ENCODE assay signal across 9 cellular contexts in the genomic region with DNA sequence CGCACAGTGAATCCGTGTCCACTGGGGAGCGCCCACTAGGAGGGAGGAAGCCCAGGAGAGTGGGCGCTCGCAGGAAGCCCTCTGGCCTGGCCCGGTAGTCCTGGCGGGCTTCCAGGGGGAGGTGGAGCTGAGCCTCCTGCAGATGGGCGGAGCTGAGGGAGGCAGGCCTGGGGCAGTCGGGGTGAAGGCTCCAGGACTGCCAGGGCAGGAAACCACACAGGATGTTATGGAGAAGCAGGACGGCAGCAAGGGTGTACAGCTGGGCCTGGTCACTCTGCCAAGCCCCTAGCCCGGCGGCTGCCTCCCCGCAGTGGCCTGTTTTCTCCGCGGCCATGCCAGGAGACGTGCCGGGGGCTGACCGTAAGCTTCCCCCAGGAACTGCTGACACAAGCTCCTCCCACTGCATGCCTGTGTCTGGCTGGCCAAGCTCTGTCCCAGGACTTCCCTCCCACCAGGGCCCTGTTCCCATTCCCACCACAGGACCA.
DNase-seq lines count a peak whose midpoint lies in the region; ATAC-seq and TF ChIP-seq lines count a peak whose summit lies in the region.
"Had no signal": no experiment of that assay in that cellular context is flagged by ENCODE, and none has a peak within 500 bp of the region (broad histone marks: within the 10 kb centered on the region; RNA-seq: fewer than 3 reads in every experiment).

No MANE protein-coding gene starts in this region.

- ATAC-seq in heart right ventricle (peak; percentile 80 to 93 (median 88)), GM19397 (IDR thresholded peaks at IDR 0.05; ENCODE audit: unreplicated experiment) (no peak), GM21529 (IDR thresholded peaks at IDR 0.05; ENCODE audit: unreplicated experiment) (no peak)

- peak; percentile 51 for DNase-seq in SW480 (ENCODE audit: low spot score)
- DNase-seq in heart right ventricle: peak; percentile 82 to 86
- no peak for DNase-seq in T-helper 1 cell
- no peak for DNase-seq in activated CD4-positive, alpha-beta T cell treated with anti-CD3 and anti-CD28 coated beads, Interleukin-2, amount 50 U/mL, for 4 hours
- DNase-seq: effector CD8-positive, alpha-beta T cell had no signal

- H3K27ac ChIP-seq in heart right ventricle: peak overlapping the region in 9 of 10 donors; percentile 41 to 87 (median 75)
- H3K27ac ChIP-seq in rectal smooth muscle tissue (ENCODE audit: low read depth, low read length): no peak overlapping the region

- H3K27me3 ChIP-seq in heart right ventricle: no peaks in the 10 kb centered on the region
- no peaks in the 10 kb centered on the region for H3K27me3 ChIP-seq in rectal smooth muscle tissue (ENCODE audit: control insufficient read depth, insufficient read depth, low read length)

- H3K4me3 ChIP-seq in heart right ventricle: peak overlapping the region in 9 of 10 donors; percentile 16 to 46 (median 39)
- peak overlapping the region; percentile 38 for H3K4me3 ChIP-seq in rectal smooth muscle tissue (ENCODE audit: low read length)

- H3K9me3 ChIP-seq in ES-I3 (ENCODE audit: control insufficient read depth, insufficient read depth, low read length): no peaks in the 10 kb centered on the region
- peaks cover 0 to 10% (median 0%) of the 10 kb centered on the region in 11 donors for H3K9me3 ChIP-seq in heart right ventricle

- H3K4me1 ChIP-seq in ES-I3 (ENCODE audit: insufficient read depth, low read length) (peaks cover 18% of the 10 kb centered on the region; the same call in 1 of the 2 replicates), heart right ventricle (peaks cover 7 to 26% (median 17%) of the 10 kb centered on the region in 9 donors), rectal smooth muscle tissue (ENCODE audit: control insufficient read depth, insufficient read depth, low read length) (no peaks in the 10 kb centered on the region)

- intact Hi-C loops in heart right ventricle (cut with DNase I): loop anchor here in 2 of 10 donors (2.0 to 5.0 kb wide), 2 partner anchors 41 to 299 kb away; a partner anchor contains a TSS

- peak in 3 of 9 donors; percentile 9 to 12 (median 10) for TF ChIP-seq CTCF in heart right ventricle (IDR thresholded peaks at IDR 0.05)

- WGBS in heart right ventricle, 2 donors: 7 to 22% methylated on average over 13 to 18 of the region's 18 CpGs

- H3K9ac ChIP-seq in ES-I3 (ENCODE audit: low read depth, low read length) (peak overlapping the region; percentile 29; the same call in 1 of the 2 replicates), rectal smooth muscle tissue (ENCODE audit: low read length) (no peak overlapping the region)

- H3K36me3 ChIP-seq in ES-I3 (ENCODE audit: insufficient read depth, low read length) (no peaks in the 10 kb centered on the region), heart right ventricle (no peaks in the 10 kb centered on the region), rectal smooth muscle tissue (ENCODE audit: control insufficient read depth, insufficient read depth, low read length) (no peaks in the 10 kb centered on the region)

Comparison
In these comparisons a context has a peak if more than half of its experiments do, and no peak if none do; other contexts are left out.
1. DNase-seq: peak in SW480 (single experiment) and heart right ventricle (2 of 2); none in T-helper 1 cell (0 of 5) and activated CD4-positive, alpha-beta T cell treated with anti-CD3 and anti-CD28 coated beads, Interleukin-2, amount 50 U/mL, for 4 hours (0 of 2).
2. ATAC-seq: peak in heart right ventricle (8 of 8); none in GM19397 (single experiment) and GM21529 (single experiment).